ENCODE assay signal across 1 cellular context in genomic region chr2:112765251-112765650, GRCh38.
TF ChIP-seq lines count a peak whose summit lies in the region.

No MANE protein-coding gene starts in this region.

TF ChIP-seq in GM23338, 12 proteins besides CTCF, POLR2A, EP300 and RAD21 (continued from another document):
- TF ChIP-seq ZNF462 (CRISPR knock-in tag; IDR thresholded peaks at IDR 0.05) (no peak), STAT1 (IDR thresholded peaks at IDR 0.05; ENCODE audit: unreplicated experiment) (no peak), CREB1 (CRISPR knock-in tag; IDR thresholded peaks at IDR 0.05; ENCODE audit: low read depth) (no peak), ZNF331 (CRISPR knock-in tag; IDR thresholded peaks at IDR 0.05; ENCODE audit: low read depth) (no peak), ETS1 (IDR thresholded peaks at IDR 0.05) (no peak), JUNB (IDR thresholded peaks at IDR 0.05; ENCODE audit: unreplicated experiment) (no peak), ZNF114 (CRISPR knock-in tag; IDR thresholded peaks at IDR 0.05) (no peak), REST (IDR thresholded peaks at IDR 0.05; ENCODE audit: unreplicated experiment) (no peak), NANOG (IDR thresholded peaks at IDR 0.05; ENCODE audit: borderline replicate concordance) (no peak), POLR2AphosphoS5 (IDR thresholded peaks at IDR 0.05; ENCODE audit: low read depth) (no peak)
